In the genomic region with DNA sequence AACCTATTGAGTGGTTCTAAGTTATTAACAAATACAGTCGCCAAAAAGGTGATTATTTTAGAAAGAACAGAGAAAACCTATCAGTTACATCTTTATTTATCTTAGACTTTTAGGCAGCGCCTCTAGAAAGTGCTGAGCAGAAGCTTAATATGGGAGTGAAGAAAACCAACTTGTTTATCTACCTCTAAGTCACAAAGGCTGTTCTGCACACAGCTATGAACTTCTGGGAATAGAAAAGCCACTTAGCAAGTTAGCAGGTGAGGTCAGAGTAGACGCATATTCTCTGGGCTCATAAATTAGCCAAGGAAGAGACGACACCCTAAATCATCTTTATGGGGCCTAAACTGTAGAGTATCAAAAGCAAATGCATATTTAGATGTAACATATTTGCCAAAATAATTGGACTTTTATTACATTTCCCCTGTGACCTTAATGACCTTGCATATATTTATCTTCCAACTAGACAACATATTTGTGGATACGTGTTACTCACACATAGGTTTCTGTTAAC, we compare ENCODE assay signal across 24 cellular contexts.
DNase-seq lines count a peak whose midpoint lies in the region; ATAC-seq, FAIRE-seq and TF ChIP-seq lines count a peak whose summit lies in the region.
"Had no signal": no experiment of that assay in that cellular context is flagged by ENCODE, and none has a peak within 500 bp of the region (broad histone marks: within the 10 kb centered on the region; RNA-seq: fewer than 3 reads in every experiment).

No MANE protein-coding gene starts in this region.

- CTCF ChIA-PET in HepG2 (lab: Yijun Ruan, JAX; ENCODE audit: low intra/inter-chr PET ratio, low total read pairs) (no interaction called here), K562 (lab: Yijun Ruan, JAX; ENCODE audit: low intra/inter-chr PET ratio) (no interaction called here)

- FAIRE-seq in HepG2 (lab: Jason Lieb, UNC) (peak; percentile 18), K562 (lab: Jason Lieb, UNC) (no peak), islet of Langerhans (lab: Jason Lieb, UNC) (peak; percentile 27)
- FAIRE-seq: A204.1, GM12892, H54 had no signal

- TF ChIP-seq RAD21 in HepG2 (CRISPR knock-in tag; IDR thresholded peaks at IDR 0.05) (no peak), K562 (CRISPR knock-in tag; conservative IDR thresholded peaks at IDR 0.05 in 1 of 2, IDR thresholded peaks at IDR 0.05 in 1 of 2) (peak in 1 of 2 experiments; percentile 2; a peak in 1 of 4 replicates)

- H3K79me2 ChIP-seq in HepG2 (ENCODE audit: insufficient read depth, low read length) (no peaks in the 10 kb centered on the region), K562 (ENCODE audit: control insufficient read depth, insufficient read depth, low read length) (no peaks in the 10 kb centered on the region)

- intact Hi-C loops in HepG2 (cut with micrococcal nuclease; ENCODE audit: unreplicated experiment), result no loop called here
- intact Hi-C loops in right lobe of liver (cut with DNase I), result no loop called here
- intact Hi-C loops in K562 (cut with micrococcal nuclease), result no loop called here

- POLR2A ChIA-PET in HepG2 (lab: Yijun Ruan, JAX) (no interaction called here), K562 (lab: Yijun Ruan, JAX) (interaction anchor here (0.9 to 2.5 kb wide), 4 partner anchors 12 to 338 kb away, joined by 3 to 13 read pairs (median 5); no protein-coding TSS in a partner anchor)

- DNase-seq in HepG2 (ENCODE audit: low spot score), result no peak
- DNase-seq in right lobe of liver, result no peak
- DNase-seq in K562 (ENCODE audit: extremely low read depth in 1 of 4, low spot score in 3 of 4), result no peak
- DNase-seq in NCI-H526 (lab: John Stamatoyannopoulos, UW), result no peak
- no peak for DNase-seq in epidermal melanocyte (ENCODE audit: insufficient read length, low spot score)
- DNase-seq in activated gamma-delta T cell (lab: John Stamatoyannopoulos, UW), result no peak
- DNase-seq: CD4-positive, alpha-beta T cell; DND-41; KBM-7; MM.1S; NCI-H1694 treated with DMSO at 0.1 percent for 48 hours; NCI-H2081; NCI-H2171 treated with DMSO at 0.1 percent for 48 hours; NCI-H345; NCI-H82; Right ventricle myocardium superior; RPMI8226 had no signal

- ATAC-seq in HepG2, result no peak
- no peak for ATAC-seq in right lobe of liver
- peak; percentile 46 for ATAC-seq in K562
- no peak for ATAC-seq in GM21367 (IDR thresholded peaks at IDR 0.05; ENCODE audit: unreplicated experiment)

- H2AFZ ChIP-seq in HepG2 (ENCODE audit: low read length) (no peak overlapping the region), K562 (ENCODE audit: low read depth, low read length) (peak overlapping the region; percentile 76)

- 56% methylated on average over 5 of the region's 5 CpGs for WGBS in HepG2 (ENCODE audit: low lambda C conversion rate)
- 78% methylated on average over 5 of the region's 5 CpGs for WGBS in right lobe of liver (ENCODE audit: insufficient coverage, low coverage, low lambda C conversion rate, missing lambda C conversion rate)
- 11% methylated on average over 5 of the region's 5 CpGs for WGBS in K562 (ENCODE audit: insufficient coverage, low coverage, missing lambda C conversion rate)

- H3K27me3 ChIP-seq in HepG2 (ENCODE audit: control insufficient read depth in 1 of 2, insufficient read depth in 2 of 2, low read length in 2 of 2) (no peaks in the 10 kb centered on the region; a peak in 1 of 5 replicates), right lobe of liver (no peaks in the 10 kb centered on the region), K562 (ENCODE audit: control insufficient read depth in 2 of 2, insufficient read depth in 2 of 2, low read length in 2 of 2) (no peaks in the 10 kb centered on the region)
- H3K27me3 ChIP-seq: BLaER1 treated with 17β-estradiol and CSF1 and Interleukin-3, amounts not matched to agents 10 nM and 100 nM; SJSA1 had no signal

- no peak for TF ChIP-seq CTCF in HepG2 (CRISPR knock-in tag; IDR thresholded peaks at IDR 0.05)
- TF ChIP-seq CTCF in right lobe of liver (IDR thresholded peaks at IDR 0.05), result no peak
- TF ChIP-seq CTCF in K562 (IDR thresholded peaks at IDR 0.05 in 2 of 3, conservative IDR thresholded peaks at IDR 0.05 in 1 of 3; ENCODE audit: insufficient read depth in 2 of 3, low read depth in 1 of 3, low read length in 3 of 3), result no peak

- no peak overlapping the region for H3K4me3 ChIP-seq in HepG2 (replicated peaks in 1 of 3; ENCODE audit: insufficient read depth in 1 of 3, low read depth in 2 of 3, low read length in 3 of 3)
- no peak overlapping the region for H3K4me3 ChIP-seq in right lobe of liver
- no peak overlapping the region for H3K4me3 ChIP-seq in K562
- H3K4me3 ChIP-seq: BLaER1 treated with 17β-estradiol and CSF1 and Interleukin-3, amounts not matched to agents 10 nM and 100 nM; SJSA1 had no signal

- no peak overlapping the region for H3K4me2 ChIP-seq in HepG2 (ENCODE audit: low read depth, low read length)
- H3K4me2 ChIP-seq in K562 (ENCODE audit: insufficient read depth, low read length), result peak overlapping the region; percentile 13; the same call in 1 of the 2 replicates
- H3K4me2 ChIP-seq: BLaER1 treated with 17β-estradiol and CSF1 and Interleukin-3, amounts not matched to agents 10 nM and 100 nM had no signal

- H3K4me1 ChIP-seq in HepG2 (ENCODE audit: insufficient read depth, low read length) (no peaks in the 10 kb centered on the region), right lobe of liver (peaks cover 0 to 9% (median 5%) of the 10 kb centered on the region in 4 donors), K562 (replicated peaks in 1 of 2; ENCODE audit: control insufficient read depth in 2 of 2, insufficient read depth in 2 of 2, low read length in 2 of 2) (peaks cover 0 to 43% of the 10 kb centered on the region in 2 experiments)
- H3K4me1 ChIP-seq: SJSA1 had no signal

- H4K20me1 ChIP-seq in HepG2 (ENCODE audit: insufficient read depth, low read length), result no peaks in the 10 kb centered on the region
- no peaks in the 10 kb centered on the region for H4K20me1 ChIP-seq in K562 (replicated peaks; ENCODE audit: control insufficient read depth, insufficient read depth, low read length)
- H4K20me1 ChIP-seq: BLaER1 treated with 17β-estradiol and CSF1 and Interleukin-3, amounts not matched to agents 10 nM and 100 nM had no signal

- H3K9me3 ChIP-seq in HepG2 (ENCODE audit: low read length) (no peaks in the 10 kb centered on the region), right lobe of liver (no peaks in the 10 kb centered on the region), K562 (replicated peaks; ENCODE audit: control insufficient read depth, insufficient read depth, low read depth, low read length) (no peaks in the 10 kb centered on the region)
- H3K9me3 ChIP-seq: BLaER1 treated with 17β-estradiol and CSF1 and Interleukin-3, amounts not matched to agents 10 nM and 100 nM; SJSA1 had no signal

- TF ChIP-seq POLR2A in HepG2 (IDR thresholded peaks at IDR 0.05; ENCODE audit: insufficient read depth in 1 of 2, low read depth in 2 of 2, low read length in 2 of 2) (no peak), right lobe of liver (IDR thresholded peaks at IDR 0.05) (no peak), K562 (conservative IDR thresholded peaks at IDR 0.05) (no peak)

- TF ChIP-seq EP300 in HepG2 (IDR thresholded peaks at IDR 0.05; ENCODE audit: low read depth in 2 of 2, low read length in 2 of 2) (no peak), HepG2 (CRISPR knock-in tag; IDR thresholded peaks at IDR 0.05; ENCODE audit: borderline replicate concordance) (no peak), K562 (IDR thresholded peaks at IDR 0.05; ENCODE audit: low read length) (no peak; the same call in 1 of the 2 replicates)

- in situ Hi-C loops in HepG2 (cut with HindIII; ENCODE audit: extremely low pct_ligation_motif_present, low pct_unique_long_range_greater_than_20kb), result loop anchor here (25.0 kb wide), 1 partner anchor 1296 kb away; no protein-coding TSS in a partner anchor
- in situ Hi-C loops in K562 (cut with MboI), result no loop called here

- H3K9ac ChIP-seq in HepG2 (ENCODE audit: insufficient read depth, low read depth, low read length) (no peak overlapping the region), K562 (ENCODE audit: insufficient read depth in 1 of 2, low read depth in 2 of 2, low read length in 2 of 2) (peak overlapping the region in 1 of 2 experiments; percentile 11; a peak in 1 of 4 replicates)
- H3K9ac ChIP-seq: BLaER1 treated with 17β-estradiol and CSF1 and Interleukin-3, amounts not matched to agents 10 nM and 100 nM had no signal

- H3K36me3 ChIP-seq in HepG2 (replicated peaks in 1 of 2; ENCODE audit: control insufficient read depth in 1 of 2, insufficient read depth in 2 of 2, low read length in 2 of 2) (no peaks in the 10 kb centered on the region), right lobe of liver (no peaks in the 10 kb centered on the region), K562 (ENCODE audit: control insufficient read depth, insufficient read depth, low read length) (peaks cover 6% of the 10 kb centered on the region)
- H3K36me3 ChIP-seq: BLaER1 treated with 17β-estradiol and CSF1 and Interleukin-3, amounts not matched to agents 10 nM and 100 nM; SJSA1 had no signal

- H3K27ac ChIP-seq in HepG2 (ENCODE audit: extremely low read length, insufficient read depth, low read length), result no peak overlapping the region
- no peak overlapping the region for H3K27ac ChIP-seq in right lobe of liver
- H3K27ac ChIP-seq in K562 (ENCODE audit: extremely low read depth, low read depth, low read length), result peak overlapping the region; percentile 50
- H3K27ac ChIP-seq: BLaER1 treated with 17β-estradiol and CSF1 and Interleukin-3, amounts not matched to agents 10 nM and 100 nM; SJSA1 had no signal

- BruUV-seq in HepG2 (replicated peaks; lab: Mats Ljungman, UMichigan) (no TSS peak), K562 (replicated peaks; lab: Mats Ljungman, UMichigan) (no TSS peak)

- H3K9me1 ChIP-seq in K562 (ENCODE audit: control insufficient read depth, insufficient read depth, low read length), result no peaks in the 10 kb centered on the region
